Comparison of ENCODE assay signal across 29 cellular contexts in genomic region chr11:25453471-25453870, GRCh38.
"Had no signal": no experiment of that assay in that cellular context is flagged by ENCODE, and none has a peak within 500 bp of the region (broad histone marks: within the 10 kb centered on the region; RNA-seq: fewer than 3 reads in every experiment).

No MANE protein-coding gene starts in this region.

- H3K27me3 ChIP-seq: heart left ventricle, neural progenitor cell, spleen, suprapubic skin, tibial nerve had no signal

- H3K4me3 Mint-ChIP-seq: activated CD4-positive, alpha-beta memory T cell treated with anti-CD3 and anti-CD28 coated beads, Interleukin-2, amount 10 ng/mL, durations not matched to agents 7 days and 5 days; activated CD4-positive, alpha-beta T cell treated with anti-CD3 and anti-CD28 coated beads, Interleukin-2, amount 10 ng/mL, durations not matched to agents 7 days and 5 days; activated naive CD4-positive, alpha-beta T cell treated with anti-CD3 and anti-CD28 coated beads, Interleukin-2, amount 50 U/mL, for 24 hours; activated naive CD8-positive, alpha-beta T cell treated with anti-CD3 and anti-CD28 coated beads, Interleukin-2, amount 50 U/mL, for 24 hours; activated T-cell treated with anti-CD3 and anti-CD28 coated beads, Interleukin-2, amount 50 U/mL, for 24 hours; activated T-helper 17 cell treated with anti-CD3 and anti-CD28 coated beads, Interleukin-2, amount 50 U/mL, for 72 hours; immature natural killer cell; natural killer cell; neural progenitor cell; WTC11 had no signal

- DNase-seq: activated CD4-positive, alpha-beta memory T cell treated with anti-CD3 and anti-CD28 coated beads, Interleukin-2, amount 10 ng/mL, durations not matched to agents 7 days and 5 days; activated CD4-positive, alpha-beta T cell treated with anti-CD3 and anti-CD28 coated beads for 1 hour; activated CD4-positive, alpha-beta T cell treated with anti-CD3 and anti-CD28 coated beads, Interleukin-2, amount 10 ng/mL, durations not matched to agents 7 days and 5 days; activated CD8-positive, alpha-beta memory T cell treated with anti-CD3 and anti-CD28 coated beads, Interleukin-2, amount 50 U/mL, for 48 hours; activated gamma-delta T cell treated with Interleukin-2 at 50 U/mL for 16 hours; activated naive CD8-positive, alpha-beta T cell treated with anti-CD3 and anti-CD28 coated beads, Interleukin-2, amount 50 U/mL, for 24 hours; activated T-cell treated with anti-CD3 and anti-CD28 coated beads, Interleukin-2, amount 50 U/mL, for 24 hours; amygdala; caudate nucleus; foreskin fibroblast; heart left ventricle; hypothalamus; immature natural killer cell; kidney; left colon; natural killer cell; occipital lobe; right cardiac atrium; spleen; stimulated activated naive CD4-positive, alpha-beta T cell; T-helper 9 cell had no signal

- H3K27ac ChIP-seq: heart left ventricle, neural progenitor cell, parathyroid adenoma, spleen, suprapubic skin, tibial nerve had no signal

- H3K79me2 ChIP-seq: parathyroid adenoma had no signal

- H3K36me3 ChIP-seq: heart left ventricle, neural progenitor cell, spleen, suprapubic skin, tibial nerve had no signal

- H3K4me2 ChIP-seq: neural progenitor cell had no signal

- H2AFZ ChIP-seq: neural progenitor cell, parathyroid adenoma had no signal

- H3K9me3 Mint-ChIP-seq: neural progenitor cell had no signal

- H3K4me1 ChIP-seq: heart left ventricle, neural progenitor cell, parathyroid adenoma, spleen, suprapubic skin, tibial nerve had no signal

- H3K9me3 ChIP-seq: heart left ventricle, spleen, suprapubic skin, tibial nerve had no signal

- H3K9ac ChIP-seq: neural progenitor cell, parathyroid adenoma had no signal

- ATAC-seq: activated naive CD8-positive, alpha-beta T cell treated with anti-CD3 and anti-CD28 coated beads, Interleukin-2, amount 50 U/mL, for 24 hours; activated T-helper 17 cell treated with anti-CD3 and anti-CD28 coated beads, Interleukin-2, amount 50 U/mL, for 72 hours; esophagus mucosa; heart left ventricle; left colon; natural killer cell; right cardiac atrium; WTC11 had no signal

- H3K36me3 Mint-ChIP-seq: activated naive CD4-positive, alpha-beta T cell treated with anti-CD3 and anti-CD28 coated beads, Interleukin-2, amount 50 U/mL, for 24 hours; immature natural killer cell; natural killer cell; neural progenitor cell; WTC11 had no signal

- H3K27me3 Mint-ChIP-seq: activated CD4-positive, alpha-beta memory T cell treated with anti-CD3 and anti-CD28 coated beads, Interleukin-2, amount 10 ng/mL, durations not matched to agents 7 days and 5 days; activated CD4-positive, alpha-beta T cell treated with anti-CD3 and anti-CD28 coated beads, Interleukin-2, amount 10 ng/mL, durations not matched to agents 7 days and 5 days; activated naive CD4-positive, alpha-beta T cell treated with anti-CD3 and anti-CD28 coated beads, Interleukin-2, amount 50 U/mL, for 24 hours; activated naive CD8-positive, alpha-beta T cell treated with anti-CD3 and anti-CD28 coated beads, Interleukin-2, amount 50 U/mL, for 24 hours; activated T-cell treated with anti-CD3 and anti-CD28 coated beads, Interleukin-2, amount 50 U/mL, for 24 hours; activated T-helper 17 cell treated with anti-CD3 and anti-CD28 coated beads, Interleukin-2, amount 50 U/mL, for 72 hours had no signal

- H3K27ac Mint-ChIP-seq: activated CD4-positive, alpha-beta memory T cell treated with anti-CD3 and anti-CD28 coated beads, Interleukin-2, amount 10 ng/mL, durations not matched to agents 7 days and 5 days; activated CD4-positive, alpha-beta T cell treated with anti-CD3 and anti-CD28 coated beads, Interleukin-2, amount 10 ng/mL, durations not matched to agents 7 days and 5 days; activated naive CD4-positive, alpha-beta T cell treated with anti-CD3 and anti-CD28 coated beads, Interleukin-2, amount 50 U/mL, for 24 hours; activated naive CD8-positive, alpha-beta T cell treated with anti-CD3 and anti-CD28 coated beads, Interleukin-2, amount 50 U/mL, for 24 hours; activated T-cell treated with anti-CD3 and anti-CD28 coated beads, Interleukin-2, amount 50 U/mL, for 24 hours; activated T-helper 17 cell treated with anti-CD3 and anti-CD28 coated beads, Interleukin-2, amount 50 U/mL, for 72 hours; immature natural killer cell; natural killer cell; neural progenitor cell; WTC11 had no signal

- H3K4me3 ChIP-seq: heart left ventricle, neural progenitor cell, spleen, suprapubic skin, tibial nerve had no signal

- H3K4me1 Mint-ChIP-seq: activated CD4-positive, alpha-beta memory T cell treated with anti-CD3 and anti-CD28 coated beads, Interleukin-2, amount 10 ng/mL, durations not matched to agents 7 days and 5 days; activated CD4-positive, alpha-beta T cell treated with anti-CD3 and anti-CD28 coated beads, Interleukin-2, amount 10 ng/mL, durations not matched to agents 7 days and 5 days; activated naive CD4-positive, alpha-beta T cell treated with anti-CD3 and anti-CD28 coated beads, Interleukin-2, amount 50 U/mL, for 24 hours; activated naive CD8-positive, alpha-beta T cell treated with anti-CD3 and anti-CD28 coated beads, Interleukin-2, amount 50 U/mL, for 24 hours; activated T-helper 17 cell treated with anti-CD3 and anti-CD28 coated beads, Interleukin-2, amount 50 U/mL, for 72 hours; immature natural killer cell; natural killer cell; neural progenitor cell had no signal
